9 cellular contexts compared by ENCODE assay signal in the genomic region with DNA sequence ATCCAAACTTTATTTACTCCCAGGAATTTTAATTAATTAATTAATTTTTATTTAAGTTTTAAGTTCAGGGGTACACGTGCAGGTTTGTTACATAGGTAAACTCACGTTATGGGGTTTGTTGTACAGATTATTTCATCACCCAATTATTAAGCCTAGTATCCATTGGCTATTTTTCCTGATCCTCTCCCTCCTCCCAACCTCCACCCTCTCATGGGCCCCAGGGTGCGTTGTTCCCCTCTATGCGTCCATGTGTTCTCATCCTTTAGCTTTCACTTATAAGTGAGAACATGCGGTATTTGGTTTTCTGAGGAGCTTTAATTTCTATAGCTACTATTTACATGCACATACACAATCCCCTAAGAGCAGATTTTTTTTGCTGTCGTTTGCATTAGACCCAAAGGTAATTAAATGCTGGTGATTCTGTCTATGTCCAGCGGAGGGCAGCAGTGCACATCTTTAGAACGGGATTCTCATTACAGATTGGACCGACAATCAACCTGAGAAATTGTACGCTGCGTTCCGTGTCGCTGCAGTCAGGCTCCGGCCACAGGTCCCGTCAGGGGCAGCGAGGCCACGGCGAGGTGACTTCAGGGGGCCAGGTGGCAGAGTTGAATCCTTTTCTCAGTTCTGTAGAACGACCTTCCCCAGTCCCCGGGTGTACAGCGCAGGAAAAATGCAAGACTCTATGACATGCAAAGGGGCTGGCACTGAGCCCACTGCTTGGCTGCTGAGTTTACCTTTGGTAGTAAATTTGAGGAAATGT. TPM values are rescaled to one million over a fixed set of nuclear protein-coding genes. Genes with fewer than 3 reads are reported as not detected.
DNase-seq lines count a peak whose midpoint lies in the region; ATAC-seq, FAIRE-seq and TF ChIP-seq lines count a peak whose summit lies in the region.
"Had no signal": no experiment of that assay in that cellular context is flagged by ENCODE, and none has a peak within 500 bp of the region (broad histone marks: within the 10 kb centered on the region; RNA-seq: fewer than 3 reads in every experiment).

No MANE protein-coding gene starts in this region.

- FAIRE-seq in endothelial cell of umbilical vein (lab: Jason Lieb, UNC) = peak; percentile 86
- FAIRE-seq: colon had no signal

- H3K9me3 ChIP-seq in HUES6 (ENCODE audit: control insufficient read depth, insufficient read depth, low read depth, low read length) (no peaks in the 10 kb centered on the region), endothelial cell of umbilical vein (replicated peaks; ENCODE audit: control insufficient read depth, insufficient read depth, low read length) (no peaks in the 10 kb centered on the region), muscle layer of colon (ENCODE audit: low read length) (no peaks in the 10 kb centered on the region)

- CTCF ChIA-PET in endothelial cell of umbilical vein (lab: Charles Lee) = interaction anchor here (0.5 to 3.9 kb wide), 12 partner anchors 11 to 857 kb away, joined by 3 to 38 read pairs (median 4); partner anchors contain the start of gene TMEM30B

- POLR2A ChIA-PET in endothelial cell of umbilical vein (lab: Charles Lee) = no interaction called here

- dilution Hi-C loops in endothelial cell of umbilical vein (cut with MboI; ENCODE audit: extremely low pct_ligation_motif_present, low sequenced_read_pairs) = loop anchor here (25.0 kb wide), 1 partner anchor 632 kb away; the partner anchor contains the start of gene SIX1

- DNase-seq in Caki2 (ENCODE audit: low read depth) = peak; percentile 55
- peak; percentile 18 for DNase-seq in NOMO-1 treated with dmso at 0.1 percent for 144 hours (lab: John Stamatoyannopoulos, UW; ENCODE audit: unreplicated experiment)
- peak; percentile 50 for DNase-seq in activated CD8-positive, alpha-beta memory T cell treated with anti-CD3 and anti-CD28 coated beads, Interleukin-2, amount 50 U/mL, for 24 hours (ENCODE audit: extremely low read depth)
- DNase-seq in endothelial cell of umbilical vein (ENCODE audit: low read depth, low spot score) = peak; percentile 90
- peak; percentile 85 for DNase-seq in stimulated activated CD8-positive, alpha-beta memory T cell treated with anti-CD3 and anti-CD28 coated beads, Interleukin-4, amount 100 ng/mL, for 48 hours

- intact Hi-C loops in endothelial cell of umbilical vein (cut with micrococcal nuclease) = loop anchor here (1.0 to 2.0 kb wide), 3 partner anchors 17 to 567 kb away; no protein-coding TSS in a partner anchor

- H3K79me2 ChIP-seq in endothelial cell of umbilical vein (ENCODE audit: control insufficient read depth, insufficient read depth, low read length) = no peaks in the 10 kb centered on the region

- H3K9ac ChIP-seq in HUES6 (ENCODE audit: low read length) (no peak overlapping the region), endothelial cell of umbilical vein (replicated peaks; ENCODE audit: extremely low read depth, insufficient read depth, low read length) (no peak overlapping the region), muscle layer of colon (ENCODE audit: low read length) (no peak overlapping the region)

- H3K36me3 ChIP-seq in HUES6 (ENCODE audit: control insufficient read depth, insufficient read depth, low read length) (no peaks in the 10 kb centered on the region), endothelial cell of umbilical vein (ENCODE audit: control insufficient read depth in 2 of 2, extremely low read depth in 1 of 2, insufficient read depth in 2 of 2, low read length in 2 of 2) (no peaks in the 10 kb centered on the region), muscle layer of colon (ENCODE audit: insufficient read depth, low read length) (no peaks in the 10 kb centered on the region)

- H3K9me1 ChIP-seq in endothelial cell of umbilical vein (replicated peaks; ENCODE audit: control insufficient read depth, extremely low read depth, insufficient read depth, low read length) = no peaks in the 10 kb centered on the region

- H2AFZ ChIP-seq in endothelial cell of umbilical vein (ENCODE audit: low read depth, low read length) = peak overlapping the region; percentile 44

- H4K20me1 ChIP-seq in endothelial cell of umbilical vein (replicated peaks; ENCODE audit: control insufficient read depth, extremely low read depth, insufficient read depth, low read length) = no peaks in the 10 kb centered on the region

- in situ Hi-C loops in Caki2 (cut with HindIII; ENCODE audit: low pct_unique_long_range_greater_than_20kb, low sequenced_read_pairs) = no loop called here

- TF ChIP-seq CTCF in endothelial cell of umbilical vein (IDR thresholded peaks at IDR 0.05; ENCODE audit: extremely low read depth in 1 of 2, insufficient read depth in 1 of 2, low read depth in 1 of 2, low read length in 2 of 2) = peak; percentile 66 to 71

- H3K4me1 ChIP-seq in HUES6 (ENCODE audit: control insufficient read depth, insufficient read depth, low read length) (no peaks in the 10 kb centered on the region), endothelial cell of umbilical vein (ENCODE audit: control insufficient read depth, extremely low read depth, insufficient read depth, low read length) (no peaks in the 10 kb centered on the region), muscle layer of colon (ENCODE audit: insufficient read depth, low read length) (no peaks in the 10 kb centered on the region)

- H3K27me3 ChIP-seq in HUES6 (ENCODE audit: control insufficient read depth, insufficient read depth, low read length) = peaks cover 22% of the 10 kb centered on the region
- H3K27me3 ChIP-seq in endothelial cell of umbilical vein (ENCODE audit: control insufficient read depth in 2 of 2, insufficient read depth in 2 of 2, low read length in 2 of 2) = peaks cover 15 to 17% of the 10 kb centered on the region in 2 experiments
- H3K27me3 ChIP-seq in muscle layer of colon (ENCODE audit: control insufficient read depth in 1 of 2, insufficient read depth in 2 of 2, low read length in 2 of 2) = peaks cover 0 to 6% of the 10 kb centered on the region in 2 donors

- H3K27ac ChIP-seq in HUES6 (ENCODE audit: low read depth, low read length) = no peak overlapping the region
- no peak overlapping the region for H3K27ac ChIP-seq in endothelial cell of umbilical vein (ENCODE audit: insufficient read depth, low read depth, low read length)
- H3K27ac ChIP-seq in muscle layer of colon (ENCODE audit: low read depth, low read length) = no peak overlapping the region

- H3K4me2 ChIP-seq in endothelial cell of umbilical vein (ENCODE audit: insufficient read depth, low read length) = peak overlapping the region; percentile 67

- peak; percentile 88 for ATAC-seq in GM21423 (IDR thresholded peaks at IDR 0.05; ENCODE audit: unreplicated experiment)

- no TSS peak for BruUV-seq in endothelial cell of umbilical vein (replicated peaks; lab: Mats Ljungman, UMichigan)

- H3K4me3 ChIP-seq in HUES6 (ENCODE audit: low read depth, low read length) (peak overlapping the region; percentile 59), endothelial cell of umbilical vein (replicated peaks in 1 of 3; ENCODE audit: insufficient read depth in 1 of 3, low read depth in 1 of 3, low read length in 3 of 3) (peak overlapping the region in 2 of 3 experiments; percentile 33 to 39), muscle layer of colon (ENCODE audit: low read depth in 1 of 2, low read length in 2 of 2) (peak overlapping the region; percentile 4 to 30)

- TF ChIP-seq POLR2A in endothelial cell of umbilical vein (IDR thresholded peaks at IDR 0.05; ENCODE audit: low read depth, low read length) = no peak

TF ChIP-seq in endothelial cell of umbilical vein, 7 proteins besides CTCF, POLR2A, EP300 and RAD21:
- TF ChIP-seq MAX (IDR thresholded peaks at IDR 0.05; ENCODE audit: insufficient read depth, insufficient read length) = no peak
- TF ChIP-seq JUN (IDR thresholded peaks at IDR 0.05; ENCODE audit: borderline replicate concordance, insufficient read depth, insufficient read length, low read depth) = no peak
- no peak for TF ChIP-seq GATA2 (IDR thresholded peaks at IDR 0.05; ENCODE audit: insufficient read depth, insufficient read length, low read depth, low read length)
- no peak for TF ChIP-seq FOS (IDR thresholded peaks at IDR 0.05; ENCODE audit: borderline replicate concordance, insufficient read depth, low read length)
- TF ChIP-seq MYC (IDR thresholded peaks at IDR 0.05; ENCODE audit: low read depth, low read length) = no peak
- no peak for TF ChIP-seq POLR2AphosphoS5 (IDR thresholded peaks at IDR 0.05; ENCODE audit: insufficient read depth, low read depth, low read length)
- no peak for TF ChIP-seq EZH2 (IDR thresholded peaks at IDR 0.05; ENCODE audit: borderline replicate concordance, low read depth, low read length, severe bottlenecking)
TF ChIP-seq in endothelial cell of umbilical vein: peak in this region for 0.

RNA-seq across cellular contexts. Expression of gene TMEM30B, which starts 11.6 kb away (rescaled TPM):
- not detected in 2 replicates for total RNA-seq in Caki2 (2014; rRNA removed; shearing (Covaris generic); ENCODE audit: low replicate concordance)
- 0.25 and 0.35 TPM in 2 replicates for total RNA-seq in endothelial cell of umbilical vein
- 0.32 and 0.37 TPM in 2 replicates for polyA plus RNA-seq in endothelial cell of umbilical vein
- polyA plus RNA-seq in endothelial cell of umbilical vein (2011; cell fraction: cytosol; rRNA removed) = 0.10 and 0.28 TPM in 2 replicates
- 0.08 and 0.10 TPM in 2 replicates for polyA plus RNA-seq in endothelial cell of umbilical vein (2011; cell fraction: nucleus; rRNA removed)
- 0.11 and 0.42 TPM in 2 replicates for polyA plus RNA-seq in endothelial cell of umbilical vein (2012)
- polyA minus RNA-seq in endothelial cell of umbilical vein = 0.12 and 0.76 TPM in 2 replicates
- not detected for polyA minus RNA-seq in endothelial cell of umbilical vein (2011; cell fraction: cytosol; rRNA and poly(A)+ RNA removed)
- polyA minus RNA-seq in endothelial cell of umbilical vein (2011; cell fraction: nucleus; rRNA and poly(A)+ RNA removed) = 0.19 TPM in 1 of 2 replicates, not detected in the other

RNA-seq across cellular contexts. Expression of gene PRKCH, which starts 51.9 kb away (rescaled TPM):
- 0.14 and 1.6 TPM in 2 replicates for total RNA-seq in Caki2 (2014; rRNA removed; shearing (Covaris generic); ENCODE audit: low replicate concordance)
- total RNA-seq in endothelial cell of umbilical vein = 101 and 103 TPM in 2 replicates
- 97.7 and 100 TPM in 2 replicates for polyA plus RNA-seq in endothelial cell of umbilical vein
- polyA plus RNA-seq in endothelial cell of umbilical vein (2011; cell fraction: cytosol; rRNA removed) = 113 and 120 TPM in 2 replicates
- polyA plus RNA-seq in endothelial cell of umbilical vein (2011; cell fraction: nucleus; rRNA removed) = 105 and 108 TPM in 2 replicates
- 54.4 and 93.2 TPM in 2 replicates for polyA plus RNA-seq in endothelial cell of umbilical vein (2012)
- polyA minus RNA-seq in endothelial cell of umbilical vein = 323 and 360 TPM in 2 replicates
- polyA minus RNA-seq in endothelial cell of umbilical vein (2011; cell fraction: cytosol; rRNA and poly(A)+ RNA removed) = 1.2 TPM
- 293 and 389 TPM in 2 replicates for polyA minus RNA-seq in endothelial cell of umbilical vein (2011; cell fraction: nucleus; rRNA and poly(A)+ RNA removed)

Comparison
In these comparisons a context has a peak if more than half of its experiments do, and no peak if none do; other contexts are left out.
1. DNase-seq: peak in every context shown above with its lines; median percentile 90 in endothelial cell of umbilical vein; 85 in stimulated activated CD8-positive, alpha-beta memory T cell treated with anti-CD3 and anti-CD28 coated beads, Interleukin-4, amount 100 ng/mL, for 48 hours; 55 in Caki2; 50 in activated CD8-positive, alpha-beta memory T cell treated with anti-CD3 and anti-CD28 coated beads, Interleukin-2, amount 50 U/mL, for 24 hours; 18 in NOMO-1 treated with dmso at 0.1 percent for 144 hours.
2. RNA of gene PRKCH, which starts 51.9 kb away (total RNA-seq): 101 to 103 TPM in endothelial cell of umbilical vein; 0.14 to 1.6 TPM in Caki2; every median in the first group is over 10 times any median in the second.
3. Peak in every context shown above with its lines, with median percentiles within 50 percentile points of each other: H3K4me3 ChIP-seq.